ENCODE assay signal across 21 cellular contexts in genomic region chr4:169601016-169601771, GRCh38. TPM values are rescaled to one million over a fixed set of nuclear protein-coding genes. Genes with fewer than 3 reads are reported as not detected.
DNase-seq lines count a peak whose midpoint lies in the region; ATAC-seq and TF ChIP-seq lines count a peak whose summit lies in the region.
"Had no signal": no experiment of that assay in that cellular context is flagged by ENCODE, and none has a peak within 500 bp of the region (broad histone marks: within the 10 kb centered on the region; RNA-seq: fewer than 3 reads in every experiment).

No MANE protein-coding gene starts in this region.

- no peak for DNase-seq in activated CD8-positive, alpha-beta memory T cell treated with anti-CD3 and anti-CD28 coated beads, Interleukin-2, amount 10 ng/mL, durations not matched to agents 7 days and 5 days
- DNase-seq in activated CD8-positive, alpha-beta memory T cell treated with anti-CD3 and anti-CD28 coated beads, Interleukin-2, amount 50 U/mL, for 4 hours: no peak
- DNase-seq in NCI-H1105 (lab: John Stamatoyannopoulos, UW): no peak
- DNase-seq in activated T-helper 2 cell treated with anti-CD3 and anti-CD28 coated beads, Interferon-gamma antibody, Interleukin-2, Interleukin-4, amounts not matched to agents 10 μg/mL and 5 μg/mL and 100 μg/mL, durations not matched to agents 14 hours and 24 hours and 36 hours (ENCODE audit: low spot score): no peak
- DNase-seq in spleen: no peak
- DNase-seq: activated CD4-positive, alpha-beta T cell treated with anti-CD3 and anti-CD28 coated beads, Interleukin-2, amount 10 ng/mL, durations not matched to agents 24 days and 14 days; dorsolateral prefrontal cortex; foreskin melanocyte; H9; hypothalamus; KBM-7; kidney; NCI-H187 treated with DMSO at 0.1 percent for 48 hours; retina; SW 1271 had no signal

- CTCF ChIA-PET in activated CD8-positive, alpha-beta memory T cell treated with anti-CD3 and anti-CD28 coated beads, Interleukin-2, amount 10 ng/mL, durations not matched to agents 7 days and 5 days (lab: Charles Lee): interaction anchor here (1.2 to 2.7 kb wide), 2 partner anchors 12 to 13 kb away, joined by 4 to 6 read pairs; no protein-coding TSS in a partner anchor

- no peak for TF ChIP-seq POLR2A in spleen (IDR thresholded peaks at IDR 0.05)

- H3K9me3 Mint-ChIP-seq in activated CD8-positive, alpha-beta memory T cell treated with anti-CD3 and anti-CD28 coated beads, Interleukin-2, amount 10 ng/mL, durations not matched to agents 7 days and 5 days (ENCODE audit: low read depth): no peaks in the 10 kb centered on the region
- no peaks in the 10 kb centered on the region for H3K9me3 Mint-ChIP-seq in activated T-helper 2 cell treated with anti-CD3 and anti-CD28 coated beads, Interferon-gamma antibody, Interleukin-2, Interleukin-4, amounts not matched to agents 10 μg/mL and 5 μg/mL and 100 μg/mL, durations not matched to agents 14 hours and 24 hours and 36 hours
- H3K9me3 Mint-ChIP-seq: activated CD4-positive, alpha-beta T cell treated with anti-CD3 and anti-CD28 coated beads, Interleukin-2, amount 10 ng/mL, durations not matched to agents 24 days and 14 days; H9 had no signal

- H3K27me3 Mint-ChIP-seq in activated CD8-positive, alpha-beta memory T cell treated with anti-CD3 and anti-CD28 coated beads, Interleukin-2, amount 10 ng/mL, durations not matched to agents 7 days and 5 days: no peaks in the 10 kb centered on the region
- H3K27me3 Mint-ChIP-seq in activated T-helper 2 cell treated with anti-CD3 and anti-CD28 coated beads, Interferon-gamma antibody, Interleukin-2, Interleukin-4, amounts not matched to agents 10 μg/mL and 5 μg/mL and 100 μg/mL, durations not matched to agents 14 hours and 24 hours and 36 hours (ENCODE audit: low read depth): no peaks in the 10 kb centered on the region
- H3K27me3 Mint-ChIP-seq: activated CD4-positive, alpha-beta T cell treated with anti-CD3 and anti-CD28 coated beads, Interleukin-2, amount 10 ng/mL, durations not matched to agents 24 days and 14 days; B cell had no signal

- peaks cover 28% of the 10 kb centered on the region for H3K4me1 Mint-ChIP-seq in activated CD8-positive, alpha-beta memory T cell treated with anti-CD3 and anti-CD28 coated beads, Interleukin-2, amount 10 ng/mL, durations not matched to agents 7 days and 5 days
- peaks cover 32% of the 10 kb centered on the region for H3K4me1 Mint-ChIP-seq in activated T-helper 2 cell treated with anti-CD3 and anti-CD28 coated beads, Interferon-gamma antibody, Interleukin-2, Interleukin-4, amounts not matched to agents 10 μg/mL and 5 μg/mL and 100 μg/mL, durations not matched to agents 14 hours and 24 hours and 36 hours (ENCODE audit: low read depth)
- H3K4me1 Mint-ChIP-seq: H9 had no signal

- no peaks in the 10 kb centered on the region for H3K36me3 ChIP-seq in urinary bladder (ENCODE audit: insufficient read depth)
- peaks cover 0 to 55% (median 28%) of the 10 kb centered on the region in 6 donors for H3K36me3 ChIP-seq in spleen

- intact Hi-C loops in activated T-helper 2 cell treated with anti-CD3 and anti-CD28 coated beads, Interferon-gamma antibody, Interleukin-2, Interleukin-4, amounts not matched to agents 10 μg/mL and 5 μg/mL and 100 μg/mL, durations not matched to agents 14 hours and 24 hours and 36 hours (cut with micrococcal nuclease): no loop called here
- intact Hi-C loops in spleen (cut with DNase I; ENCODE audit: low total_unique reads): no loop called here

- peak overlapping the region; percentile 15 for H3K27ac Mint-ChIP-seq in activated CD8-positive, alpha-beta memory T cell treated with anti-CD3 and anti-CD28 coated beads, Interleukin-2, amount 10 ng/mL, durations not matched to agents 7 days and 5 days
- H3K27ac Mint-ChIP-seq in activated T-helper 2 cell treated with anti-CD3 and anti-CD28 coated beads, Interferon-gamma antibody, Interleukin-2, Interleukin-4, amounts not matched to agents 10 μg/mL and 5 μg/mL and 100 μg/mL, durations not matched to agents 14 hours and 24 hours and 36 hours: no peak overlapping the region
- H3K27ac Mint-ChIP-seq: activated CD4-positive, alpha-beta T cell treated with anti-CD3 and anti-CD28 coated beads, Interleukin-2, amount 10 ng/mL, durations not matched to agents 24 days and 14 days; B cell; H9 had no signal

- H3K27me3 ChIP-seq in spleen (replicated peaks in 1 of 7): no peaks in the 10 kb centered on the region
- H3K27me3 ChIP-seq: cardiac muscle cell, dorsolateral prefrontal cortex, vagina had no signal

- no peaks in the 10 kb centered on the region for H3K9me3 ChIP-seq in spleen
- H3K9me3 ChIP-seq: vagina had no signal

- no peak for TF ChIP-seq CTCF in spleen (IDR thresholded peaks at IDR 0.05 in 8 of 11, conservative IDR thresholded peaks at IDR 0.05 in 3 of 11)

- no peaks in the 10 kb centered on the region for H3K4me1 ChIP-seq in urinary bladder (ENCODE audit: insufficient read depth)
- peaks cover 0 to 15% (median 0%) of the 10 kb centered on the region in 6 donors for H3K4me1 ChIP-seq in spleen

- H3K27ac ChIP-seq in urinary bladder (ENCODE audit: low read depth): peak overlapping the region; percentile 38
- no peak overlapping the region for H3K27ac ChIP-seq in spleen
- H3K27ac ChIP-seq: cardiac muscle cell, dorsolateral prefrontal cortex, vagina had no signal

- no peak for ATAC-seq in activated CD8-positive, alpha-beta memory T cell treated with anti-CD3 and anti-CD28 coated beads, Interleukin-2, amount 10 ng/mL, durations not matched to agents 7 days and 5 days
- ATAC-seq in HG02798 (IDR thresholded peaks at IDR 0.05; ENCODE audit: poor library complexity, unreplicated experiment): peak; percentile 54
- peak; percentile 64 for ATAC-seq in HG03280 (IDR thresholded peaks at IDR 0.05; ENCODE audit: unreplicated experiment)

- no peak overlapping the region for H3K4me3 Mint-ChIP-seq in activated CD8-positive, alpha-beta memory T cell treated with anti-CD3 and anti-CD28 coated beads, Interleukin-2, amount 10 ng/mL, durations not matched to agents 7 days and 5 days
- no peak overlapping the region for H3K4me3 Mint-ChIP-seq in activated T-helper 2 cell treated with anti-CD3 and anti-CD28 coated beads, Interferon-gamma antibody, Interleukin-2, Interleukin-4, amounts not matched to agents 10 μg/mL and 5 μg/mL and 100 μg/mL, durations not matched to agents 14 hours and 24 hours and 36 hours (ENCODE audit: low read depth)
- H3K4me3 Mint-ChIP-seq: activated CD4-positive, alpha-beta T cell treated with anti-CD3 and anti-CD28 coated beads, Interleukin-2, amount 10 ng/mL, durations not matched to agents 24 days and 14 days; B cell; H9 had no signal

- H3K36me3 Mint-ChIP-seq in activated CD8-positive, alpha-beta memory T cell treated with anti-CD3 and anti-CD28 coated beads, Interleukin-2, amount 10 ng/mL, durations not matched to agents 7 days and 5 days: peaks cover 15% of the 10 kb centered on the region
- H3K36me3 Mint-ChIP-seq in activated T-helper 2 cell treated with anti-CD3 and anti-CD28 coated beads, Interferon-gamma antibody, Interleukin-2, Interleukin-4, amounts not matched to agents 10 μg/mL and 5 μg/mL and 100 μg/mL, durations not matched to agents 14 hours and 24 hours and 36 hours (ENCODE audit: low read depth): peaks cover 29% of the 10 kb centered on the region

- H3K4me3 ChIP-seq in urinary bladder (ENCODE audit: low read depth, low read length): no peak overlapping the region
- no peak overlapping the region for H3K4me3 ChIP-seq in spleen
- H3K4me3 ChIP-seq: cardiac muscle cell, dorsolateral prefrontal cortex, vagina had no signal

RNA-seq across cellular contexts. Expression of gene NEK1, which starts 11.2 kb away (rescaled TPM):
- total RNA-seq in activated CD8-positive, alpha-beta memory T cell treated with anti-CD3 and anti-CD28 coated beads, Interleukin-2, amount 10 ng/mL, durations not matched to agents 7 days and 5 days: 10 to 100 TPM; 12.9 to 21.6 TPM
- total RNA-seq in urinary bladder: 40.8 TPM
- 10.0 TPM for polyA plus RNA-seq in urinary bladder
- 9.4 and 11.1 TPM in 2 replicates for total RNA-seq in activated T-helper 2 cell treated with anti-CD3 and anti-CD28 coated beads, Interferon-gamma antibody, Interleukin-2, Interleukin-4, amounts not matched to agents 10 μg/mL and 5 μg/mL and 100 μg/mL, durations not matched to agents 14 hours and 24 hours and 36 hours
- total RNA-seq in spleen: 10 to 100 TPM; 10.1 to 20.0 (median 16.3) TPM
- 1 to 10 TPM; 3.0 to 4.9 (median 4.4) TPM for polyA plus RNA-seq in spleen

RNA-seq across cellular contexts. Expression of gene CLCN3, which starts 19.2 kb away (rescaled TPM):
- total RNA-seq in activated CD8-positive, alpha-beta memory T cell treated with anti-CD3 and anti-CD28 coated beads, Interleukin-2, amount 10 ng/mL, durations not matched to agents 7 days and 5 days: 10 to 100 TPM; 21.5 to 22.8 TPM
- total RNA-seq in urinary bladder (62.8 TPM), spleen (10 to 100 TPM; 26.4 to 43.3 (median 35.6) TPM)
- polyA plus RNA-seq in urinary bladder (17.6 TPM), spleen (1 to 10 TPM; 4.0 to 6.3 (median 5.1) TPM)
- 23.8 and 25.6 TPM in 2 replicates for total RNA-seq in activated T-helper 2 cell treated with anti-CD3 and anti-CD28 coated beads, Interferon-gamma antibody, Interleukin-2, Interleukin-4, amounts not matched to agents 10 μg/mL and 5 μg/mL and 100 μg/mL, durations not matched to agents 14 hours and 24 hours and 36 hours
